In genomic region chr1:41864471-41865040, GRCh38 we compare ENCODE assay signal across 1 cellular context.
TF ChIP-seq lines count a peak whose summit lies in the region.

No MANE protein-coding gene starts in this region.

TF ChIP-seq in K562, 482 proteins besides CTCF, POLR2A, EP300 and RAD21:
- TF ChIP-seq MCM2 (IDR thresholded peaks at IDR 0.05; ENCODE audit: low read depth) (no peak), TCF3 (CRISPR knock-in tag; IDR thresholded peaks at IDR 0.05) (0 out of 2 replicates have a peak, but pooled peaks have one; percentile 9), RCOR1 (IDR thresholded peaks at IDR 0.05; ENCODE audit: borderline replicate concordance in 1 of 2, low read depth in 2 of 2, low read length in 2 of 2) (peak in 1 of 2 experiments; percentile 23; a peak in 1 of 4 replicates), CBFA2T2 (conservative IDR thresholded peaks at IDR 0.05) (0 out of 2 replicates have a peak, but pooled peaks have one; percentile 3), CBFA2T3 (IDR thresholded peaks at IDR 0.05) (peak; percentile 39; the same call in 1 of the 2 replicates), ZNF41 (CRISPR knock-in tag; conservative IDR thresholded peaks at IDR 0.05) (no peak), CHD1 (IDR thresholded peaks at IDR 0.05; ENCODE audit: low read length) (no peak), KDM1A (IDR thresholded peaks at IDR 0.05) (0 out of 4 replicates have a peak, but pooled peaks of 1 of the 2 experiments have one; percentile 28)
TF ChIP-seq in K562: peak in this region for 5.
